8 cellular contexts compared by ENCODE assay signal in genomic region chr17:29568331-29569244, GRCh38. TPM values are rescaled to one million over a fixed set of nuclear protein-coding genes. Genes with fewer than 3 reads are reported as not detected.
DNase-seq lines count a peak whose midpoint lies in the region; ATAC-seq and TF ChIP-seq lines count a peak whose summit lies in the region.

A gene with protein sequence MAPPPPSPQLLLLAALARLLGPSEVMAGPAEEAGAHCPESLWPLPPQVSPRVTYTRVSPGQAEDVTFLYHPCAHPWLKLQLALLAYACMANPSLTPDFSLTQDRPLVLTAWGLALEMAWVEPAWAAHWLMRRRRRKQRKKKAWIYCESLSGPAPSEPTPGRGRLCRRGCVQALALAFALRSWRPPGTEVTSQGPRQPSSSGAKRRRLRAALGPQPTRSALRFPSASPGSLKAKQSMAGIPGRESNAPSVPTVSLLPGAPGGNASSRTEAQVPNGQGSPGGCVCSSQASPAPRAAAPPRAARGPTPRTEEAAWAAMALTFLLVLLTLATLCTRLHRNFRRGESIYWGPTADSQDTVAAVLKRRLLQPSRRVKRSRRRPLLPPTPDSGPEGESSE (plus strand): TSS chr17:29568701. CDS start chr17:29568759, 58 bp downstream.

- TF ChIP-seq CTCF in Caco-2 (IDR thresholded peaks at IDR 0.05; ENCODE audit: insufficient read depth in 1 of 2, low read depth in 1 of 2, low read length in 1 of 2, severe bottlenecking in 1 of 2, unreplicated experiment in 1 of 2) = no peak
- no peak for TF ChIP-seq CTCF in foreskin keratinocyte (conservative IDR thresholded peaks at IDR 0.05)
- TF ChIP-seq CTCF in testis (IDR thresholded peaks at IDR 0.05) = no peak

- H3K27ac Mint-ChIP-seq in Caco-2 (ENCODE audit: unreplicated experiment) = peak within 1 kb of the TSS; percentile 85

- peak within 1 kb of the TSS; percentile 72 for H3K27ac ChIP-seq in KOPT-K1 (ENCODE audit: low read depth, low read length, poor library complexity, severe bottlenecking)
- H3K27ac ChIP-seq in SJSA1 = peak within 1 kb of the TSS; percentile 50
- no peak within 1 kb of the TSS for H3K27ac ChIP-seq in foreskin keratinocyte
- peak within 1 kb of the TSS; percentile 88 for H3K27ac ChIP-seq in neuronal stem cell (replicated peaks; ENCODE audit: low read length)
- H3K27ac ChIP-seq in testis = peak within 1 kb of the TSS; percentile 88 to 90

- DNase-seq in Caco-2 (peak; percentile 92 to 93), SJSA1 (ENCODE audit: low read depth in 1 of 2, low spot score in 2 of 2) (peak; percentile 83 to 88), activated gamma-delta T cell treated with Interleukin-2 at 50 U/mL for 16 hours (peak; percentile 87), foreskin keratinocyte (peak; percentile 44 to 70), neuronal stem cell (ENCODE audit: low spot score) (peak; percentile 86), testis (peak; percentile 94)

- H3K9me3 Mint-ChIP-seq in Caco-2 (ENCODE audit: unreplicated experiment) = no peaks in the 10 kb centered on the region

- peak within 1 kb of the TSS; percentile 96 for H2BK120ac ChIP-seq in neuronal stem cell (ENCODE audit: low read depth, low read length)

- H3K4me3 Mint-ChIP-seq in Caco-2 (ENCODE audit: unreplicated experiment) = peak within 1 kb of the TSS; percentile 97

- H3K27me3 ChIP-seq in Caco-2 (replicated peaks; ENCODE audit: control insufficient read depth, insufficient read depth, low read length) (no peaks in the 10 kb centered on the region), SJSA1 (replicated peaks) (no peaks in the 10 kb centered on the region), foreskin keratinocyte (no peaks in the 10 kb centered on the region), neuronal stem cell (ENCODE audit: control insufficient read depth in 3 of 3, insufficient read depth in 3 of 3, low read depth in 1 of 3, low read length in 3 of 3) (peaks cover 0 to 29% (median 7%) of the 10 kb centered on the region in 3 experiments), testis (no peaks in the 10 kb centered on the region)

- CTCF ChIA-PET in Caco-2 (lab: Charles Lee) = interaction anchor here (0.5 to 3.4 kb wide), 6 partner anchors 23 to 445 kb away, joined by 3 to 28 read pairs (median 3); partner anchors contain the start of gene ANKRD13B

- peaks cover 25% of the 10 kb centered on the region for H3K36me3 Mint-ChIP-seq in Caco-2 (ENCODE audit: insufficient read depth, unreplicated experiment)

- H3K4me1 ChIP-seq in Caco-2 = peaks cover 10% of the 10 kb centered on the region; the same call in 1 of the 2 replicates
- peaks cover 29% of the 10 kb centered on the region for H3K4me1 ChIP-seq in SJSA1 (replicated peaks)
- H3K4me1 ChIP-seq in foreskin keratinocyte = peaks cover 8% of the 10 kb centered on the region
- H3K4me1 ChIP-seq in neuronal stem cell (ENCODE audit: control insufficient read depth in 2 of 2, insufficient read depth in 1 of 2, low read depth in 1 of 2, low read length in 2 of 2) = peaks cover 7 to 18% of the 10 kb centered on the region in 2 donors
- peaks cover 15% of the 10 kb centered on the region for H3K4me1 ChIP-seq in testis

- TF ChIP-seq POLR2A in testis (IDR thresholded peaks at IDR 0.05) = no peak

- H2BK15ac ChIP-seq in neuronal stem cell (ENCODE audit: low read length) = peak within 1 kb of the TSS; percentile 92

- H3K4me3 ChIP-seq in Caco-2 (ENCODE audit: low read depth, low read length) (peak within 1 kb of the TSS; percentile 87), SJSA1 (peak within 1 kb of the TSS; percentile 84), neuronal stem cell (ENCODE audit: low read length in 2 of 2) (peak within 1 kb of the TSS; percentile 78 to 86), testis (peak within 1 kb of the TSS; percentile 71 to 82)

- H3K14ac ChIP-seq in neuronal stem cell (ENCODE audit: low read length) = peak within 1 kb of the TSS; percentile 89

- peak within 1 kb of the TSS; percentile 96 for H2BK5ac ChIP-seq in neuronal stem cell (ENCODE audit: low read length)

- WGBS in neuronal stem cell (ENCODE audit: extremely low coverage in 2 of 2, insufficient read length in 2 of 2, insufficient replicate concordance in 1 of 2), 2 donors = no CpG with 5 or more reads among the region's 85 CpGs
- WGBS in testis, 2 donors = 0% methylated on average over 17 to 77 of the region's 85 CpGs

- H4K8ac ChIP-seq in neuronal stem cell (ENCODE audit: low read depth, low read length) = peak within 1 kb of the TSS; percentile 98

- POLR2A ChIA-PET in Caco-2 (lab: Charles Lee) = no interaction called here

- H3K36me3 ChIP-seq in Caco-2 (ENCODE audit: control insufficient read depth, insufficient read depth, low read length) (no peaks in the 10 kb centered on the region), KOPT-K1 (ENCODE audit: insufficient read depth, low read length) (peaks cover 20% of the 10 kb centered on the region), SJSA1 (peaks cover 28% of the 10 kb centered on the region), neuronal stem cell (replicated peaks in 1 of 2; ENCODE audit: control insufficient read depth in 2 of 2, insufficient read depth in 2 of 2, low read length in 2 of 2) (peaks cover 12 to 30% of the 10 kb centered on the region in 2 donors), testis (ENCODE audit: low read depth, missing control alignments) (no peaks in the 10 kb centered on the region)

- peak within 1 kb of the TSS; percentile 100 for H3K4me2 ChIP-seq in neuronal stem cell (ENCODE audit: insufficient read depth, low read length, poor library complexity, severe bottlenecking)

- H3K18ac ChIP-seq in neuronal stem cell (ENCODE audit: low read length) = peak within 1 kb of the TSS; percentile 97

- no TSS peak for BruUV-seq in Caco-2 (replicated peaks; lab: Mats Ljungman, UMichigan)

- peaks cover 6% of the 10 kb centered on the region for H3K4me1 Mint-ChIP-seq in Caco-2 (ENCODE audit: low read depth, unreplicated experiment)

- peak within 1 kb of the TSS; percentile 88 for H2AK5ac ChIP-seq in neuronal stem cell (ENCODE audit: low read depth, low read length)

- peak; percentile 32 for ATAC-seq in GM21515 (IDR thresholded peaks at IDR 0.05; ENCODE audit: unreplicated experiment)
- ATAC-seq in foreskin keratinocyte = peak; percentile 45

- peak within 1 kb of the TSS; percentile 94 for H3K23ac ChIP-seq in neuronal stem cell (ENCODE audit: low read depth, low read length, poor library complexity)

- H3K27me3 Mint-ChIP-seq in Caco-2 (ENCODE audit: insufficient read depth, unreplicated experiment) = no peaks in the 10 kb centered on the region

- peak within 1 kb of the TSS; percentile 96 for H3K9ac ChIP-seq in neuronal stem cell (ENCODE audit: low read depth, low read length, poor library complexity)

- no peaks in the 10 kb centered on the region for H3K9me3 ChIP-seq in Caco-2
- H3K9me3 ChIP-seq in KOPT-K1 (ENCODE audit: insufficient read depth, low read length, poor library complexity, severe bottlenecking) = no peaks in the 10 kb centered on the region
- H3K9me3 ChIP-seq in SJSA1 (replicated peaks) = no peaks in the 10 kb centered on the region
- H3K9me3 ChIP-seq in neuronal stem cell (replicated peaks in 1 of 2; ENCODE audit: control insufficient read depth in 2 of 2, insufficient read depth in 1 of 2, low read depth in 1 of 2, low read length in 2 of 2) = no peaks in the 10 kb centered on the region
- H3K9me3 ChIP-seq in testis = no peaks in the 10 kb centered on the region

- H3K4ac ChIP-seq in neuronal stem cell (ENCODE audit: low read length) = no peak within 1 kb of the TSS

- intact Hi-C loops in Caco-2 (cut with micrococcal nuclease; ENCODE audit: unreplicated experiment) (loop anchor here (1.0 kb wide), 1 partner anchor 23 kb away; no protein-coding TSS in a partner anchor), testis (cut with DNase I; ENCODE audit: low total_unique reads) (no loop called here)

- peaks cover 6% of the 10 kb centered on the region for H3K79me1 ChIP-seq in neuronal stem cell (ENCODE audit: low read depth, low read length)

- H2AFZ ChIP-seq in neuronal stem cell (ENCODE audit: low read length) = peak within 1 kb of the TSS; percentile 97

- peak within 1 kb of the TSS; percentile 97 for H2BK12ac ChIP-seq in neuronal stem cell (ENCODE audit: low read length)

- no peak within 1 kb of the TSS for H4K91ac ChIP-seq in neuronal stem cell (ENCODE audit: low read depth, low read length, poor library complexity)

RNA-seq across cellular contexts. Expression of the gene that starts here (rescaled TPM):
- total RNA-seq in Caco-2 (2022) = 43.9 and 49.2 TPM in 2 replicates
- total RNA-seq in SJSA1 (2014; rRNA removed; shearing (Covaris generic)) = 66.7 and 86.9 TPM in 2 replicates
- total RNA-seq in foreskin keratinocyte = 35.1 and 38.5 TPM in 2 replicates
- polyA plus RNA-seq in foreskin keratinocyte = 43.4 and 46.5 TPM in 2 replicates
- 32.2 TPM for polyA plus RNA-seq in neuronal stem cell (2013, experiment 1 of 2)
- polyA plus RNA-seq in neuronal stem cell (2013, experiment 2 of 2) = 30.4 TPM
- 10 to 100 TPM; 72.3 to 89.6 TPM for total RNA-seq in testis
- polyA plus RNA-seq in testis (ENCODE audit: insufficient read depth, low read depth, low replicate concordance) = 86.3 TPM
